Comparison of ENCODE assay signal across 2 cellular contexts in the genomic region with DNA sequence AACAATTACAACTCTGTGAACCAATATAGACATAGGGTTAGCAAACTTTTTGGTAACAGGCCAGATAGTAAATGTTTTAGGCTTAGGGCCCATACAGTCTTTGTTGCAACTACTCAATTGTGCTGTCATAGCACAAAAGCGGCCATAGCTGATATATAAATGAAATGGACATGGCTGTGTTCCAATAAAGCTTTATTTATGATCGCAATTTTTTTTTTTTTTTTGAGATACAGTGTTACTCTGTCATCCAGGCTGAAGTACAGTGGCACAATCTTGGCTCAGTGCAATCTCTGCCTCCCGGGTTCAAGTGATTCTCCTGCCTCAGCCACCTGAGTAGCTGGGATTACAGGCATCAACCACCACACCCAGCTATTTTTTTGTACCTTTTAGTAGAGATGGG.
A peak's percentile ranks its signal among the peaks of the same experiment; 100 is the strongest.
TF ChIP-seq lines count a peak whose summit lies in the region.

No MANE protein-coding gene starts in this region.

TF ChIP-seq in A549, 52 proteins besides CTCF, POLR2A, EP300 and RAD21:
- peak; percentile 8 for TF ChIP-seq MAFK (IDR thresholded peaks at IDR 0.05; ENCODE audit: partially characterized antibody)
- TF ChIP-seq NR3C1 (IDR thresholded peaks at IDR 0.05), result no peak
- no peak for TF ChIP-seq HES2 (IDR thresholded peaks at IDR 0.05)
- TF ChIP-seq TP53 (CRISPR knock-in tag; IDR thresholded peaks at IDR 0.05), result no peak
TF ChIP-seq in A549: peak in this region for 1.

TF ChIP-seq in GM12878, 131 proteins besides CTCF, POLR2A, EP300 and RAD21:
- TF ChIP-seq HCFC1 (IDR thresholded peaks at IDR 0.05; ENCODE audit: low read length) (no peak), CHD4 (IDR thresholded peaks at IDR 0.05) (no peak)
- TF ChIP-seq, protein P1, sequence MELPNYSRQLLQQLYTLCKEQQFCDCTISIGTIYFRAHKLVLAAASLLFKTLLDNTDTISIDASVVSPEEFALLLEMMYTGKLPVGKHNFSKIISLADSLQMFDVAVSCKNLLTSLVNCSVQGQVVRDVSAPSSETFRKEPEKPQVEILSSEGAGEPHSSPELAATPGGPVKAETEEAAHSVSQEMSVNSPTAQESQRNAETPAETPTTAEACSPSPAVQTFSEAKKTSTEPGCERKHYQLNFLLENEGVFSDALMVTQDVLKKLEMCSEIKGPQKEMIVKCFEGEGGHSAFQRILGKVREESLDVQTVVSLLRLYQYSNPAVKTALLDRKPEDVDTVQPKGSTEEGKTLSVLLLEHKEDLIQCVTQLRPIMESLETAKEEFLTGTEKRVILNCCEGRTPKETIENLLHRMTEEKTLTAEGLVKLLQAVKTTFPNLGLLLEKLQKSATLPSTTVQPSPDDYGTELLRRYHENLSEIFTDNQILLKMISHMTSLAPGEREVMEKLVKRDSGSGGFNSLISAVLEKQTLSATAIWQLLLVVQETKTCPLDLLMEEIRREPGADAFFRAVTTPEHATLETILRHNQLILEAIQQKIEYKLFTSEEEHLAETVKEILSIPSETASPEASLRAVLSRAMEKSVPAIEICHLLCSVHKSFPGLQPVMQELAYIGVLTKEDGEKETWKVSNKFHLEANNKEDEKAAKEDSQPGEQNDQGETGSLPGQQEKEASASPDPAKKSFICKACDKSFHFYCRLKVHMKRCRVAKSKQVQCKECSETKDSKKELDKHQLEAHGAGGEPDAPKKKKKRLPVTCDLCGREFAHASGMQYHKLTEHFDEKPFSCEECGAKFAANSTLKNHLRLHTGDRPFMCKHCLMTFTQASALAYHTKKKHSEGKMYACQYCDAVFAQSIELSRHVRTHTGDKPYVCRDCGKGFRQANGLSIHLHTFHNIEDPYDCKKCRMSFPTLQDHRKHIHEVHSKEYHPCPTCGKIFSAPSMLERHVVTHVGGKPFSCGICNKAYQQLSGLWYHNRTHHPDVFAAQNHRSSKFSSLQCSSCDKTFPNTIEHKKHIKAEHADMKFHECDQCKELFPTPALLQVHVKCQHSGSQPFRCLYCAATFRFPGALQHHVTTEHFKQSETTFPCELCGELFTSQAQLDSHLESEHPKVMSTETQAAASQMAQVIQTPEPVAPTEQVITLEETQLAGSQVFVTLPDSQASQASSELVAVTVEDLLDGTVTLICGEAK (IDR thresholded peaks at IDR 0.05; ENCODE audit: borderline replicate concordance), result peak; percentile 75
